1 cellular context compared by ENCODE assay signal in the genomic region with DNA sequence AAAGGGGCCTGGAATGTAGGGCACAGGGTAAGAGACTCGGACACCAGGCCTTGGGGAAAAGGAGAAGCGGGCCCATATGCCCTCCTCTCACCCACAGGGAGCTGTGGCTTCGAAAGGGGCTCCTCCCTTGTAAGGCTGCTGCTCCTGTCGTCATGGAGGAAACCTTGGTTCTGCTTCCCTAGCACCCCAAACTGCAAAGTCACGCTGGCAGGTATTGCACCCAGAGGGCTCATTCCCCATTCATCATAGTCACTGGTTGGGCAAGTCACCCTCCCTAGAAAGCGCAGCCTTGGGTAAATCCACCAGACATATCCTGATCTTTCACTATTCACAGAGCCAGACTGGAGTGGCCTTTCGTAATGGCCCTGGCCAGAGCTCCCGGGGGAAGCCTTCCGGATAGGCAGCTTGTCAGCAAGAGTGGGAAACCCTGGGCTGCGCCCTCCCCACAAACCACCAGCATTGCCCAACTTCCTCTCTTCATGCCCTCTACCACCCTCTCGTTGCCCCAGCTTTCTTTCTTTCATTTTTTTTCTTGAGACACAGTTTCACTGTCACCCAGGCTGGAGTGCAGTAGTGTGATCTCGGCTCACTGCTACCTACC.
TF ChIP-seq lines count a peak whose summit lies in the region.

No MANE protein-coding gene starts in this region.

TF ChIP-seq in K562, 482 proteins besides CTCF, POLR2A, EP300 and RAD21 (continued from another document and continues in another):
- TF ChIP-seq, protein P1, sequence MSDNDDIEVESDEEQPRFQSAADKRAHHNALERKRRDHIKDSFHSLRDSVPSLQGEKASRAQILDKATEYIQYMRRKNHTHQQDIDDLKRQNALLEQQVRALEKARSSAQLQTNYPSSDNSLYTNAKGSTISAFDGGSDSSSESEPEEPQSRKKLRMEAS (CRISPR knock-in tag; IDR thresholded peaks at IDR 0.05): no peak
- no peak for TF ChIP-seq ZNF76 (CRISPR knock-in tag; IDR thresholded peaks at IDR 0.05; ENCODE audit: borderline replicate concordance)
- TF ChIP-seq ZNF316 (IDR thresholded peaks at IDR 0.05): peak; percentile 23; the same call in 1 of the 2 replicates
- TF ChIP-seq, protein P2, sequence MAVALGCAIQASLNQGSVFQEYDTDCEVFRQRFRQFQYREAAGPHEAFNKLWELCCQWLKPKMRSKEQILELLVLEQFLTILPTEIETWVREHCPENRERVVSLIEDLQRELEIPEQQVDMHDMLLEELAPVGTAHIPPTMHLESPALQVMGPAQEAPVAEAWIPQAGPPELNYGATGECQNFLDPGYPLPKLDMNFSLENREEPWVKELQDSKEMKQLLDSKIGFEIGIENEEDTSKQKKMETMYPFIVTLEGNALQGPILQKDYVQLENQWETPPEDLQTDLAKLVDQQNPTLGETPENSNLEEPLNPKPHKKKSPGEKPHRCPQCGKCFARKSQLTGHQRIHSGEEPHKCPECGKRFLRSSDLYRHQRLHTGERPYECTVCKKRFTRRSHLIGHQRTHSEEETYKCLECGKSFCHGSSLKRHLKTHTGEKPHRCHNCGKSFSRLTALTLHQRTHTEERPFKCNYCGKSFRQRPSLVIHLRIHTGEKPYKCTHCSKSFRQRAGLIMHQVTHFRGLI (CRISPR knock-in tag; IDR thresholded peaks at IDR 0.05): no peak
- TF ChIP-seq, protein P3, sequence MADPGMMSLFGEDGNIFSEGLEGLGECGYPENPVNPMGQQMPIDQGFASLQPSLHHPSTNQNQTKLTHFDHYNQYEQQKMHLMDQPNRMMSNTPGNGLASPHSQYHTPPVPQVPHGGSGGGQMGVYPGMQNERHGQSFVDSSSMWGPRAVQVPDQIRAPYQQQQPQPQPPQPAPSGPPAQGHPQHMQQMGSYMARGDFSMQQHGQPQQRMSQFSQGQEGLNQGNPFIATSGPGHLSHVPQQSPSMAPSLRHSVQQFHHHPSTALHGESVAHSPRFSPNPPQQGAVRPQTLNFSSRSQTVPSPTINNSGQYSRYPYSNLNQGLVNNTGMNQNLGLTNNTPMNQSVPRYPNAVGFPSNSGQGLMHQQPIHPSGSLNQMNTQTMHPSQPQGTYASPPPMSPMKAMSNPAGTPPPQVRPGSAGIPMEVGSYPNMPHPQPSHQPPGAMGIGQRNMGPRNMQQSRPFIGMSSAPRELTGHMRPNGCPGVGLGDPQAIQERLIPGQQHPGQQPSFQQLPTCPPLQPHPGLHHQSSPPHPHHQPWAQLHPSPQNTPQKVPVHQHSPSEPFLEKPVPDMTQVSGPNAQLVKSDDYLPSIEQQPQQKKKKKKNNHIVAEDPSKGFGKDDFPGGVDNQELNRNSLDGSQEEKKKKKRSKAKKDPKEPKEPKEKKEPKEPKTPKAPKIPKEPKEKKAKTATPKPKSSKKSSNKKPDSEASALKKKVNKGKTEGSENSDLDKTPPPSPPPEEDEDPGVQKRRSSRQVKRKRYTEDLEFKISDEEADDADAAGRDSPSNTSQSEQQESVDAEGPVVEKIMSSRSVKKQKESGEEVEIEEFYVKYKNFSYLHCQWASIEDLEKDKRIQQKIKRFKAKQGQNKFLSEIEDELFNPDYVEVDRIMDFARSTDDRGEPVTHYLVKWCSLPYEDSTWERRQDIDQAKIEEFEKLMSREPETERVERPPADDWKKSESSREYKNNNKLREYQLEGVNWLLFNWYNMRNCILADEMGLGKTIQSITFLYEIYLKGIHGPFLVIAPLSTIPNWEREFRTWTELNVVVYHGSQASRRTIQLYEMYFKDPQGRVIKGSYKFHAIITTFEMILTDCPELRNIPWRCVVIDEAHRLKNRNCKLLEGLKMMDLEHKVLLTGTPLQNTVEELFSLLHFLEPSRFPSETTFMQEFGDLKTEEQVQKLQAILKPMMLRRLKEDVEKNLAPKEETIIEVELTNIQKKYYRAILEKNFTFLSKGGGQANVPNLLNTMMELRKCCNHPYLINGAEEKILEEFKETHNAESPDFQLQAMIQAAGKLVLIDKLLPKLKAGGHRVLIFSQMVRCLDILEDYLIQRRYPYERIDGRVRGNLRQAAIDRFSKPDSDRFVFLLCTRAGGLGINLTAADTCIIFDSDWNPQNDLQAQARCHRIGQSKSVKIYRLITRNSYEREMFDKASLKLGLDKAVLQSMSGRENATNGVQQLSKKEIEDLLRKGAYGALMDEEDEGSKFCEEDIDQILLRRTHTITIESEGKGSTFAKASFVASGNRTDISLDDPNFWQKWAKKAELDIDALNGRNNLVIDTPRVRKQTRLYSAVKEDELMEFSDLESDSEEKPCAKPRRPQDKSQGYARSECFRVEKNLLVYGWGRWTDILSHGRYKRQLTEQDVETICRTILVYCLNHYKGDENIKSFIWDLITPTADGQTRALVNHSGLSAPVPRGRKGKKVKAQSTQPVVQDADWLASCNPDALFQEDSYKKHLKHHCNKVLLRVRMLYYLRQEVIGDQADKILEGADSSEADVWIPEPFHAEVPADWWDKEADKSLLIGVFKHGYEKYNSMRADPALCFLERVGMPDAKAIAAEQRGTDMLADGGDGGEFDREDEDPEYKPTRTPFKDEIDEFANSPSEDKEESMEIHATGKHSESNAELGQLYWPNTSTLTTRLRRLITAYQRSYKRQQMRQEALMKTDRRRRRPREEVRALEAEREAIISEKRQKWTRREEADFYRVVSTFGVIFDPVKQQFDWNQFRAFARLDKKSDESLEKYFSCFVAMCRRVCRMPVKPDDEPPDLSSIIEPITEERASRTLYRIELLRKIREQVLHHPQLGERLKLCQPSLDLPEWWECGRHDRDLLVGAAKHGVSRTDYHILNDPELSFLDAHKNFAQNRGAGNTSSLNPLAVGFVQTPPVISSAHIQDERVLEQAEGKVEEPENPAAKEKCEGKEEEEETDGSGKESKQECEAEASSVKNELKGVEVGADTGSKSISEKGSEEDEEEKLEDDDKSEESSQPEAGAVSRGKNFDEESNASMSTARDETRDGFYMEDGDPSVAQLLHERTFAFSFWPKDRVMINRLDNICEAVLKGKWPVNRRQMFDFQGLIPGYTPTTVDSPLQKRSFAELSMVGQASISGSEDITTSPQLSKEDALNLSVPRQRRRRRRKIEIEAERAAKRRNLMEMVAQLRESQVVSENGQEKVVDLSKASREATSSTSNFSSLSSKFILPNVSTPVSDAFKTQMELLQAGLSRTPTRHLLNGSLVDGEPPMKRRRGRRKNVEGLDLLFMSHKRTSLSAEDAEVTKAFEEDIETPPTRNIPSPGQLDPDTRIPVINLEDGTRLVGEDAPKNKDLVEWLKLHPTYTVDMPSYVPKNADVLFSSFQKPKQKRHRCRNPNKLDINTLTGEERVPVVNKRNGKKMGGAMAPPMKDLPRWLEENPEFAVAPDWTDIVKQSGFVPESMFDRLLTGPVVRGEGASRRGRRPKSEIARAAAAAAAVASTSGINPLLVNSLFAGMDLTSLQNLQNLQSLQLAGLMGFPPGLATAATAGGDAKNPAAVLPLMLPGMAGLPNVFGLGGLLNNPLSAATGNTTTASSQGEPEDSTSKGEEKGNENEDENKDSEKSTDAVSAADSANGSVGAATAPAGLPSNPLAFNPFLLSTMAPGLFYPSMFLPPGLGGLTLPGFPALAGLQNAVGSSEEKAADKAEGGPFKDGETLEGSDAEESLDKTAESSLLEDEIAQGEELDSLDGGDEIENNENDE (IDR thresholded peaks at IDR 0.05; ENCODE audit: low read depth, low read length): no peak
- peak; percentile 56 for TF ChIP-seq MAFG (tag; conservative IDR thresholded peaks at IDR 0.05)
- no peak for TF ChIP-seq ZFX (CRISPR knock-in tag; IDR thresholded peaks at IDR 0.05)
- TF ChIP-seq ZNF644 (tag; IDR thresholded peaks at IDR 0.05; ENCODE audit: low read depth): no peak
- TF ChIP-seq, protein P4, sequence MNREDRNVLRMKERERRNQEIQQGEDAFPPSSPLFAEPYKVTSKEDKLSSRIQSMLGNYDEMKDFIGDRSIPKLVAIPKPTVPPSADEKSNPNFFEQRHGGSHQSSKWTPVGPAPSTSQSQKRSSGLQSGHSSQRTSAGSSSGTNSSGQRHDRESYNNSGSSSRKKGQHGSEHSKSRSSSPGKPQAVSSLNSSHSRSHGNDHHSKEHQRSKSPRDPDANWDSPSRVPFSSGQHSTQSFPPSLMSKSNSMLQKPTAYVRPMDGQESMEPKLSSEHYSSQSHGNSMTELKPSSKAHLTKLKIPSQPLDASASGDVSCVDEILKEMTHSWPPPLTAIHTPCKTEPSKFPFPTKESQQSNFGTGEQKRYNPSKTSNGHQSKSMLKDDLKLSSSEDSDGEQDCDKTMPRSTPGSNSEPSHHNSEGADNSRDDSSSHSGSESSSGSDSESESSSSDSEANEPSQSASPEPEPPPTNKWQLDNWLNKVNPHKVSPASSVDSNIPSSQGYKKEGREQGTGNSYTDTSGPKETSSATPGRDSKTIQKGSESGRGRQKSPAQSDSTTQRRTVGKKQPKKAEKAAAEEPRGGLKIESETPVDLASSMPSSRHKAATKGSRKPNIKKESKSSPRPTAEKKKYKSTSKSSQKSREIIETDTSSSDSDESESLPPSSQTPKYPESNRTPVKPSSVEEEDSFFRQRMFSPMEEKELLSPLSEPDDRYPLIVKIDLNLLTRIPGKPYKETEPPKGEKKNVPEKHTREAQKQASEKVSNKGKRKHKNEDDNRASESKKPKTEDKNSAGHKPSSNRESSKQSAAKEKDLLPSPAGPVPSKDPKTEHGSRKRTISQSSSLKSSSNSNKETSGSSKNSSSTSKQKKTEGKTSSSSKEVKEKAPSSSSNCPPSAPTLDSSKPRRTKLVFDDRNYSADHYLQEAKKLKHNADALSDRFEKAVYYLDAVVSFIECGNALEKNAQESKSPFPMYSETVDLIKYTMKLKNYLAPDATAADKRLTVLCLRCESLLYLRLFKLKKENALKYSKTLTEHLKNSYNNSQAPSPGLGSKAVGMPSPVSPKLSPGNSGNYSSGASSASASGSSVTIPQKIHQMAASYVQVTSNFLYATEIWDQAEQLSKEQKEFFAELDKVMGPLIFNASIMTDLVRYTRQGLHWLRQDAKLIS (CRISPR knock-in tag; IDR thresholded peaks at IDR 0.05): no peak
- no peak for TF ChIP-seq CEBPG (CRISPR knock-in tag; IDR thresholded peaks at IDR 0.05)
- peak in 1 of 2 experiments; percentile 72; a peak in 2 of 4 replicates for TF ChIP-seq CEBPG (tag; conservative IDR thresholded peaks at IDR 0.05 in 1 of 2, IDR thresholded peaks at IDR 0.05 in 1 of 2)
- no peak for TF ChIP-seq ESRRB (CRISPR knock-in tag; IDR thresholded peaks at IDR 0.05; ENCODE audit: borderline replicate concordance)
- TF ChIP-seq C11orf30 (IDR thresholded peaks at IDR 0.05; ENCODE audit: low read depth): peak; percentile 52; the same call in 1 of the 2 replicates
- no peak for TF ChIP-seq PRPF4 (IDR thresholded peaks at IDR 0.05; ENCODE audit: insufficient read depth, low read depth, low read length, poor library complexity, severe bottlenecking)
- TF ChIP-seq KDM1A (IDR thresholded peaks at IDR 0.05): no peak
- TF ChIP-seq, protein P5, sequence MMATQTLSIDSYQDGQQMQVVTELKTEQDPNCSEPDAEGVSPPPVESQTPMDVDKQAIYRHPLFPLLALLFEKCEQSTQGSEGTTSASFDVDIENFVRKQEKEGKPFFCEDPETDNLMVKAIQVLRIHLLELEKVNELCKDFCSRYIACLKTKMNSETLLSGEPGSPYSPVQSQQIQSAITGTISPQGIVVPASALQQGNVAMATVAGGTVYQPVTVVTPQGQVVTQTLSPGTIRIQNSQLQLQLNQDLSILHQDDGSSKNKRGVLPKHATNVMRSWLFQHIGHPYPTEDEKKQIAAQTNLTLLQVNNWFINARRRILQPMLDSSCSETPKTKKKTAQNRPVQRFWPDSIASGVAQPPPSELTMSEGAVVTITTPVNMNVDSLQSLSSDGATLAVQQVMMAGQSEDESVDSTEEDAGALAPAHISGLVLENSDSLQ (IDR thresholded peaks at IDR 0.05): peak; percentile 64
- no peak for TF ChIP-seq CHD1 (IDR thresholded peaks at IDR 0.05; ENCODE audit: low read length)
- TF ChIP-seq ZNF253 (CRISPR knock-in tag; conservative IDR thresholded peaks at IDR 0.05): no peak
- no peak for TF ChIP-seq BHLHE40 (IDR thresholded peaks at IDR 0.05; ENCODE audit: low read length)
- no peak for TF ChIP-seq CBX8 (IDR thresholded peaks at IDR 0.05; ENCODE audit: borderline replicate concordance, extremely low read depth, low read depth, low read length, poor library complexity, severe bottlenecking)
- 0 out of 2 replicates have a peak, but pooled peaks have one; percentile 10 for TF ChIP-seq SMAD4 (CRISPR knock-in tag; conservative IDR thresholded peaks at IDR 0.05)
- TF ChIP-seq ZNF551 (CRISPR knock-in tag; IDR thresholded peaks at IDR 0.05): no peak
- TF ChIP-seq FOXK2 (conservative IDR thresholded peaks at IDR 0.05 in 1 of 2, IDR thresholded peaks at IDR 0.05 in 1 of 2; ENCODE audit: low read depth in 2 of 2): no peak
- no peak for TF ChIP-seq LCOR (CRISPR knock-in tag; IDR thresholded peaks at IDR 0.05)
- no peak for TF ChIP-seq HDAC1 (IDR thresholded peaks at IDR 0.05)
- TF ChIP-seq KAT8 (IDR thresholded peaks at IDR 0.05; ENCODE audit: low read depth): no peak
- no peak for TF ChIP-seq HDAC2 (IDR thresholded peaks at IDR 0.05)
- TF ChIP-seq MAFF (IDR thresholded peaks at IDR 0.05; ENCODE audit: low read length): peak; percentile 23; the same call in 1 of the 2 replicates
- TF ChIP-seq BDP1 (IDR thresholded peaks at IDR 0.05; ENCODE audit: insufficient read depth, insufficient read length): no peak
- no peak for TF ChIP-seq DIDO1 (tag; IDR thresholded peaks at IDR 0.05; ENCODE audit: low read depth)
